In the genomic region with DNA sequence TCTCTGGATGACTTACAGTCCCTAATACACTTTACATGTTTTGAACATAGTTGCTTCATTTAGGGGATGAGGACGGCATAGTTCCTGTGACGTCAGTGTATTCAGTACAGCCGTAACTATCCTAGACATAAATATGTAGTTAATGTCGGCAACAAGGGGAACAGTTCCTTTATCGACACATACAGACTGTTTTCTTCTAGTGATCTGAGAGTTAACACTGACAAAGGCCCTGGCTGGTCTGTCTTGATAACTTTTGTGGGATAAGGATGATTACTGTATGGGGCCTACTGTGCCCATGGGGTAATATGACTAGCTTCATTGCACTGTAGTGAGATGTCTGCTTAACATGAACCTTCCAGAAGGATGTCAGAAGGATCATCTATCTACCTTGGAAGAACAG, we compare ENCODE assay signal across 1 cellular context.
TF ChIP-seq lines count a peak whose summit lies in the region.

No MANE protein-coding gene starts in this region.

TF ChIP-seq in K562, 482 proteins besides CTCF, POLR2A, EP300 and RAD21 (continued from another document and continues in another):
- TF ChIP-seq RBM22 (IDR thresholded peaks at IDR 0.05; ENCODE audit: low read depth, low read length, poor library complexity, severe bottlenecking): no peak
- no peak for TF ChIP-seq SRSF7 (optimal IDR thresholded peaks at IDR 0.05; ENCODE audit: low read depth, low read length)
- peak; percentile 39 for TF ChIP-seq EHMT2 (IDR thresholded peaks at IDR 0.05)
- TF ChIP-seq, protein P1, sequence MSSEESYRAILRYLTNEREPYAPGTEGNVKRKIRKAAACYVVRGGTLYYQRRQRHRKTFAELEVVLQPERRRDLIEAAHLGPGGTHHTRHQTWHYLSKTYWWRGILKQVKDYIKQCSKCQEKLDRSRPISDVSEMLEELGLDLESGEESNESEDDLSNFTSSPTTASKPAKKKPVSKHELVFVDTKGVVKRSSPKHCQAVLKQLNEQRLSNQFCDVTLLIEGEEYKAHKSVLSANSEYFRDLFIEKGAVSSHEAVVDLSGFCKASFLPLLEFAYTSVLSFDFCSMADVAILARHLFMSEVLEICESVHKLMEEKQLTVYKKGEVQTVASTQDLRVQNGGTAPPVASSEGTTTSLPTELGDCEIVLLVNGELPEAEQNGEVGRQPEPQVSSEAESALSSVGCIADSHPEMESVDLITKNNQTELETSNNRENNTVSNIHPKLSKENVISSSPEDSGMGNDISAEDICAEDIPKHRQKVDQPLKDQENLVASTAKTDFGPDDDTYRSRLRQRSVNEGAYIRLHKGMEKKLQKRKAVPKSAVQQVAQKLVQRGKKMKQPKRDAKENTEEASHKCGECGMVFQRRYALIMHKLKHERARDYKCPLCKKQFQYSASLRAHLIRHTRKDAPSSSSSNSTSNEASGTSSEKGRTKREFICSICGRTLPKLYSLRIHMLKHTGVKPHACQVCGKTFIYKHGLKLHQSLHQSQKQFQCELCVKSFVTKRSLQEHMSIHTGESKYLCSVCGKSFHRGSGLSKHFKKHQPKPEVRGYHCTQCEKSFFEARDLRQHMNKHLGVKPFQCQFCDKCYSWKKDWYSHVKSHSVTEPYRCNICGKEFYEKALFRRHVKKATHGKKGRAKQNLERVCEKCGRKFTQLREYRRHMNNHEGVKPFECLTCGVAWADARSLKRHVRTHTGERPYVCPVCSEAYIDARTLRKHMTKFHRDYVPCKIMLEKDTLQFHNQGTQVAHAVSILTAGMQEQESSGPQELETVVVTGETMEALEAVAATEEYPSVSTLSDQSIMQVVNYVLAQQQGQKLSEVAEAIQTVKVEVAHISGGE (CRISPR knock-in tag; IDR thresholded peaks at IDR 0.05): peak in 1 of 3 experiments; percentile 65; a peak in 1 of 6 replicates
- TF ChIP-seq ATF1 (CRISPR knock-in tag; IDR thresholded peaks at IDR 0.05): no peak
- TF ChIP-seq ATF1 (tag; IDR thresholded peaks at IDR 0.05): peak; percentile 96
- peak; percentile 79; the same call in 1 of the 2 replicates for TF ChIP-seq ZKSCAN8 (CRISPR knock-in tag; IDR thresholded peaks at IDR 0.05)
- no peak for TF ChIP-seq ZNF282 (CRISPR knock-in tag; IDR thresholded peaks at IDR 0.05)
- TF ChIP-seq ZNF766 (CRISPR knock-in tag; conservative IDR thresholded peaks at IDR 0.05): peak; percentile 68; the same call in 1 of the 2 replicates
- peak; percentile 89 for TF ChIP-seq MTA3 (IDR thresholded peaks at IDR 0.05; ENCODE audit: borderline replicate concordance)
- peak; percentile 86 for TF ChIP-seq MBD2 (IDR thresholded peaks at IDR 0.05; ENCODE audit: borderline replicate concordance, low read depth)
- TF ChIP-seq BCOR (IDR thresholded peaks at IDR 0.05): peak; percentile 60; the same call in 1 of the 2 replicates
- TF ChIP-seq CXXC5 (CRISPR knock-in tag; IDR thresholded peaks at IDR 0.05): peak; percentile 60
- TF ChIP-seq ZNF561 (CRISPR knock-in tag; conservative IDR thresholded peaks at IDR 0.05): no peak
- TF ChIP-seq, protein P2, sequence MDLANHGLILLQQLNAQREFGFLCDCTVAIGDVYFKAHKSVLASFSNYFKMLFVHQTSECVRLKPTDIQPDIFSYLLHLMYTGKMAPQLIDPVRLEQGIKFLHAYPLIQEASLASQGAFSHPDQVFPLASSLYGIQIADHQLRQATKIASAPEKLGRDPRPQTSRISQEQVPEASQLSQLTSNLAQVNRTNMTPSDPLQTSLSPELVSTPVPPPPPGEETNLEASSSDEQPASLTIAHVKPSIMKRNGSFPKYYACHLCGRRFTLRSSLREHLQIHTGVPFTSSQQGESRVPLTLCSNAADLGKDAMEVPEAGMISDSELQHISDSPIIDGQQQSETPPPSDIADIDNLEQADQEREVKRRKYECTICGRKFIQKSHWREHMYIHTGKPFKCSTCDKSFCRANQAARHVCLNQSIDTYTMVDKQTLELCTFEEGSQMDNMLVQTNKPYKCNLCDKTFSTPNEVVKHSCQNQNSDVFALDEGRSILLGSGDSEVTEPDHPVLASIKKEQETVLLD (IDR thresholded peaks at IDR 0.05): peak; percentile 48; the same call in 1 of the 2 replicates
- TF ChIP-seq, protein P3, sequence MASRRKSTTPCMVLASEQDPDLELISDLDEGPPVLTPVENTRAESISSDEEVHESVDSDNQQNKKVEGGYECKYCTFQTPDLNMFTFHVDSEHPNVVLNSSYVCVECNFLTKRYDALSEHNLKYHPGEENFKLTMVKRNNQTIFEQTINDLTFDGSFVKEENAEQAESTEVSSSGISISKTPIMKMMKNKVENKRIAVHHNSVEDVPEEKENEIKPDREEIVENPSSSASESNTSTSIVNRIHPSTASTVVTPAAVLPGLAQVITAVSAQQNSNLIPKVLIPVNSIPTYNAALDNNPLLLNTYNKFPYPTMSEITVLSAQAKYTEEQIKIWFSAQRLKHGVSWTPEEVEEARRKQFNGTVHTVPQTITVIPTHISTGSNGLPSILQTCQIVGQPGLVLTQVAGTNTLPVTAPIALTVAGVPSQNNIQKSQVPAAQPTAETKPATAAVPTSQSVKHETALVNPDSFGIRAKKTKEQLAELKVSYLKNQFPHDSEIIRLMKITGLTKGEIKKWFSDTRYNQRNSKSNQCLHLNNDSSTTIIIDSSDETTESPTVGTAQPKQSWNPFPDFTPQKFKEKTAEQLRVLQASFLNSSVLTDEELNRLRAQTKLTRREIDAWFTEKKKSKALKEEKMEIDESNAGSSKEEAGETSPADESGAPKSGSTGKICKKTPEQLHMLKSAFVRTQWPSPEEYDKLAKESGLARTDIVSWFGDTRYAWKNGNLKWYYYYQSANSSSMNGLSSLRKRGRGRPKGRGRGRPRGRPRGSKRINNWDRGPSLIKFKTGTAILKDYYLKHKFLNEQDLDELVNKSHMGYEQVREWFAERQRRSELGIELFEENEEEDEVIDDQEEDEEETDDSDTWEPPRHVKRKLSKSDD (conservative IDR thresholded peaks at IDR 0.05; ENCODE audit: low read length): no peak
- peak; percentile 44; the same call in 1 of the 2 replicates for TF ChIP-seq ZBTB17 (CRISPR knock-in tag; IDR thresholded peaks at IDR 0.05)
- peak; percentile 89 for TF ChIP-seq GATA2 (CRISPR knock-in tag; IDR thresholded peaks at IDR 0.05)
- TF ChIP-seq, protein P4, sequence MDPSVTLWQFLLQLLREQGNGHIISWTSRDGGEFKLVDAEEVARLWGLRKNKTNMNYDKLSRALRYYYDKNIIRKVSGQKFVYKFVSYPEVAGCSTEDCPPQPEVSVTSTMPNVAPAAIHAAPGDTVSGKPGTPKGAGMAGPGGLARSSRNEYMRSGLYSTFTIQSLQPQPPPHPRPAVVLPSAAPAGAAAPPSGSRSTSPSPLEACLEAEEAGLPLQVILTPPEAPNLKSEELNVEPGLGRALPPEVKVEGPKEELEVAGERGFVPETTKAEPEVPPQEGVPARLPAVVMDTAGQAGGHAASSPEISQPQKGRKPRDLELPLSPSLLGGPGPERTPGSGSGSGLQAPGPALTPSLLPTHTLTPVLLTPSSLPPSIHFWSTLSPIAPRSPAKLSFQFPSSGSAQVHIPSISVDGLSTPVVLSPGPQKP (CRISPR knock-in tag; IDR thresholded peaks at IDR 0.05): no peak
- peak; percentile 96 for TF ChIP-seq SOX6 (IDR thresholded peaks at IDR 0.05)
- no peak; the same call in 1 of the 2 replicates for TF ChIP-seq L3MBTL2 (IDR thresholded peaks at IDR 0.05)
- TF ChIP-seq, protein P5, sequence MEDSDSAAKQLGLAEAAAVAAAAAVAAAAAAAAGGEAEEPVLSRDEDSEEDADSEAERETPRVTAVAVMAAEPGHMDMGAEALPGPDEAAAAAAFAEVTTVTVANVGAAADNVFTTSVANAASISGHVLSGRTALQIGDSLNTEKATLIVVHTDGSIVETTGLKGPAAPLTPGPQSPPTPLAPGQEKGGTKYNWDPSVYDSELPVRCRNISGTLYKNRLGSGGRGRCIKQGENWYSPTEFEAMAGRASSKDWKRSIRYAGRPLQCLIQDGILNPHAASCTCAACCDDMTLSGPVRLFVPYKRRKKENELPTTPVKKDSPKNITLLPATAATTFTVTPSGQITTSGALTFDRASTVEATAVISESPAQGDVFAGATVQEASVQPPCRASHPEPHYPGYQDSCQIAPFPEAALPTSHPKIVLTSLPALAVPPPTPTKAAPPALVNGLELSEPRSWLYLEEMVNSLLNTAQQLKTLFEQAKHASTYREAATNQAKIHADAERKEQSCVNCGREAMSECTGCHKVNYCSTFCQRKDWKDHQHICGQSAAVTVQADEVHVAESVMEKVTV (CRISPR knock-in tag; IDR thresholded peaks at IDR 0.05): no peak
- TF ChIP-seq MTA2 (IDR thresholded peaks at IDR 0.05; ENCODE audit: low read depth): peak; percentile 96
- peak; percentile 81; the same call in 1 of the 2 replicates for TF ChIP-seq MYNN (IDR thresholded peaks at IDR 0.05)
- no peak for TF ChIP-seq MYNN (CRISPR knock-in tag; IDR thresholded peaks at IDR 0.05)
- TF ChIP-seq, protein P6, sequence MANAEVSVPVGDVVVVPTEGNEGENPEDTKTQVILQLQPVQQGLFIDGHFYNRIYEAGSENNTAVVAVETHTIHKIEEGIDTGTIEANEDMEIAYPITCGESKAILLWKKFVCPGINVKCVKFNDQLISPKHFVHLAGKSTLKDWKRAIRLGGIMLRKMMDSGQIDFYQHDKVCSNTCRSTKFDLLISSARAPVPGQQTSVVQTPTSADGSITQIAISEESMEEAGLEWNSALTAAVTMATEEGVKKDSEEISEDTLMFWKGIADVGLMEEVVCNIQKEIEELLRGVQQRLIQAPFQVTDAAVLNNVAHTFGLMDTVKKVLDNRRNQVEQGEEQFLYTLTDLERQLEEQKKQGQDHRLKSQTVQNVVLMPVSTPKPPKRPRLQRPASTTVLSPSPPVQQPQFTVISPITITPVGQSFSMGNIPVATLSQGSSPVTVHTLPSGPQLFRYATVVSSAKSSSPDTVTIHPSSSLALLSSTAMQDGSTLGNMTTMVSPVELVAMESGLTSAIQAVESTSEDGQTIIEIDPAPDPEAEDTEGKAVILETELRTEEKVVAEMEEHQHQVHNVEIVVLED (CRISPR knock-in tag; IDR thresholded peaks at IDR 0.05): no peak
- TF ChIP-seq, protein P7, sequence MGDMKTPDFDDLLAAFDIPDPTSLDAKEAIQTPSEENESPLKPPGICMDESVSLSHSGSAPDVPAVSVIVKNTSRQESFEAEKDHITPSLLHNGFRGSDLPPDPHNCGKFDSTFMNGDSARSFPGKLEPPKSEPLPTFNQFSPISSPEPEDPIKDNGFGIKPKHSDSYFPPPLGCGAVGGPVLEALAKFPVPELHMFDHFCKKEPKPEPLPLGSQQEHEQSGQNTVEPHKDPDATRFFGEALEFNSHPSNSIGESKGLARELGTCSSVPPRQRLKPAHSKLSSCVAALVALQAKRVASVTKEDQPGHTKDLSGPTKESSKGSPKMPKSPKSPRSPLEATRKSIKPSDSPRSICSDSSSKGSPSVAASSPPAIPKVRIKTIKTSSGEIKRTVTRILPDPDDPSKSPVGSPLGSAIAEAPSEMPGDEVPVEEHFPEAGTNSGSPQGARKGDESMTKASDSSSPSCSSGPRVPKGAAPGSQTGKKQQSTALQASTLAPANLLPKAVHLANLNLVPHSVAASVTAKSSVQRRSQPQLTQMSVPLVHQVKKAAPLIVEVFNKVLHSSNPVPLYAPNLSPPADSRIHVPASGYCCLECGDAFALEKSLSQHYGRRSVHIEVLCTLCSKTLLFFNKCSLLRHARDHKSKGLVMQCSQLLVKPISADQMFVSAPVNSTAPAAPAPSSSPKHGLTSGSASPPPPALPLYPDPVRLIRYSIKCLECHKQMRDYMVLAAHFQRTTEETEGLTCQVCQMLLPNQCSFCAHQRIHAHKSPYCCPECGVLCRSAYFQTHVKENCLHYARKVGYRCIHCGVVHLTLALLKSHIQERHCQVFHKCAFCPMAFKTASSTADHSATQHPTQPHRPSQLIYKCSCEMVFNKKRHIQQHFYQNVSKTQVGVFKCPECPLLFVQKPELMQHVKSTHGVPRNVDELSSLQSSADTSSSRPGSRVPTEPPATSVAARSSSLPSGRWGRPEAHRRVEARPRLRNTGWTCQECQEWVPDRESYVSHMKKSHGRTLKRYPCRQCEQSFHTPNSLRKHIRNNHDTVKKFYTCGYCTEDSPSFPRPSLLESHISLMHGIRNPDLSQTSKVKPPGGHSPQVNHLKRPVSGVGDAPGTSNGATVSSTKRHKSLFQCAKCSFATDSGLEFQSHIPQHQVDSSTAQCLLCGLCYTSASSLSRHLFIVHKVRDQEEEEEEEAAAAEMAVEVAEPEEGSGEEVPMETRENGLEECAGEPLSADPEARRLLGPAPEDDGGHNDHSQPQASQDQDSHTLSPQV (IDR thresholded peaks at IDR 0.05): peak; percentile 83; the same call in 1 of the 2 replicates
- peak in 1 of 2 experiments; percentile 71; a peak in 2 of 4 replicates for TF ChIP-seq RCOR1 (IDR thresholded peaks at IDR 0.05; ENCODE audit: borderline replicate concordance in 1 of 2, low read depth in 2 of 2, low read length in 2 of 2)
- TF ChIP-seq JUND (IDR thresholded peaks at IDR 0.05; ENCODE audit: borderline replicate concordance, low read depth, low read length): peak; percentile 76
- TF ChIP-seq JUND (tag; IDR thresholded peaks at IDR 0.05; ENCODE audit: borderline replicate concordance, low read depth, low read length): peak; percentile 74; the same call in 2 of the 3 replicates
- peak; percentile 91 for TF ChIP-seq STAT5A (IDR thresholded peaks at IDR 0.05; ENCODE audit: borderline replicate concordance, low read length)
- peak; percentile 65 to 82 for TF ChIP-seq KDM1A (IDR thresholded peaks at IDR 0.05)
- TF ChIP-seq, protein P8, sequence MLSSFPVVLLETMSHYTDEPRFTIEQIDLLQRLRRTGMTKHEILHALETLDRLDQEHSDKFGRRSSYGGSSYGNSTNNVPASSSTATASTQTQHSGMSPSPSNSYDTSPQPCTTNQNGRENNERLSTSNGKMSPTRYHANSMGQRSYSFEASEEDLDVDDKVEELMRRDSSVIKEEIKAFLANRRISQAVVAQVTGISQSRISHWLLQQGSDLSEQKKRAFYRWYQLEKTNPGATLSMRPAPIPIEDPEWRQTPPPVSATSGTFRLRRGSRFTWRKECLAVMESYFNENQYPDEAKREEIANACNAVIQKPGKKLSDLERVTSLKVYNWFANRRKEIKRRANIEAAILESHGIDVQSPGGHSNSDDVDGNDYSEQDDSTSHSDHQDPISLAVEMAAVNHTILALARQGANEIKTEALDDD (IDR thresholded peaks at IDR 0.05): peak; percentile 98
- peak; percentile 93 for TF ChIP-seq KLF16 (IDR thresholded peaks at IDR 0.05)
- no peak for TF ChIP-seq ZNF586 (CRISPR knock-in tag; conservative IDR thresholded peaks at IDR 0.05)
- TF ChIP-seq CREBBP (IDR thresholded peaks at IDR 0.05; ENCODE audit: low read depth, low read length): no peak
- TF ChIP-seq, protein P9, sequence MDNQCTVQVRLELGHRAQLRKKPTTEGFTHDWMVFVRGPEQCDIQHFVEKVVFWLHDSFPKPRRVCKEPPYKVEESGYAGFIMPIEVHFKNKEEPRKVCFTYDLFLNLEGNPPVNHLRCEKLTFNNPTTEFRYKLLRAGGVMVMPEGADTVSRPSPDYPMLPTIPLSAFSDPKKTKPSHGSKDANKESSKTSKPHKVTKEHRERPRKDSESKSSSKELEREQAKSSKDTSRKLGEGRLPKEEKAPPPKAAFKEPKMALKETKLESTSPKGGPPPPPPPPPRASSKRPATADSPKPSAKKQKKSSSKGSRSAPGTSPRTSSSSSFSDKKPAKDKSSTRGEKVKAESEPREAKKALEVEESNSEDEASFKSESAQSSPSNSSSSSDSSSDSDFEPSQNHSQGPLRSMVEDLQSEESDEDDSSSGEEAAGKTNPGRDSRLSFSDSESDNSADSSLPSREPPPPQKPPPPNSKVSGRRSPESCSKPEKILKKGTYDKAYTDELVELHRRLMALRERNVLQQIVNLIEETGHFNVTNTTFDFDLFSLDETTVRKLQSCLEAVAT (IDR thresholded peaks at IDR 0.05): 0 out of 4 replicates have a peak, but pooled peaks of 1 of the 2 experiments have one; percentile 43
